ENCODE assay signal across 14 cellular contexts in the genomic region with DNA sequence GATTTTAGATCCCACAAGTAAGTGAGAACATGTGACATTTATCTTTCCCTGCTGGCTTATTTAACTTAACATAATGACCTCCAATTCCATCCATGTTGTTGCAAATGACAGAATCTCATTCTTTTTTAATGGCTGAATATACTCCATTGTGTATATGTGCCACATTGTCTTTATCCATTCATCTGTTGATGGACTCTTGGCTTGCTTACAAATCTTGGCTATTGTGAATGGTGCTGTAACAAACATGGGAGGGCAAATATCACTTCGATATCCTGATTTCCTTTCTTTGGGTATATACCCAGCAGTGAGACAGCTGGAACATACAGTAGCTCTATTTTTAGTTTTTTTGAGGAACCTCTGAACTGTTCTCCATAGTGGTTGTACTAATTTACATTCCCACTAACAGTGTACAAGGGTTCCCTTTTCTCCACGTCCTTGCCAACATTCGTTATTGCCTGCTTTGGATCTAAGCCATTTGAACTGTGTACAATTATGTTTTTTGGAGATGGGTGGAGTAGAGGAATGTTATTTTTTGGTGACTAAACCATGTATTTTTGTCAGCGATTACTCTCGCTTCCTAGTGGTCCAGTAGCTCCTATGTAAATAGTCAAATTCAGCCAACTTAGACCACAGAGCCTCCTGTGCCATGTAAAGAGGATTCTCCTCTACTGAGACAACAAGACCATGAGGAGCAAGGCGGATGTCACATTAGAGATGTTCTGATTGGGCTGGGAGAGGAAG.
DNase-seq lines count a peak whose midpoint lies in the region; ATAC-seq and TF ChIP-seq lines count a peak whose summit lies in the region.
"Had no signal": no experiment of that assay in that cellular context is flagged by ENCODE, and none has a peak within 500 bp of the region (broad histone marks: within the 10 kb centered on the region; RNA-seq: fewer than 3 reads in every experiment).

No MANE protein-coding gene starts in this region.

- no peaks in the 10 kb centered on the region for H3K27me3 Mint-ChIP-seq in type B pancreatic cell
- H3K27me3 Mint-ChIP-seq in activated CD4-positive, alpha-beta memory T cell treated with anti-CD3 and anti-CD28 coated beads for 36 hours, result no peaks in the 10 kb centered on the region
- H3K27me3 Mint-ChIP-seq: central memory CD8-positive, alpha-beta T cell had no signal

- no peak overlapping the region for H2AFZ ChIP-seq in osteoblast (ENCODE audit: low read length)

- POLR2A ChIA-PET in activated CD4-positive, alpha-beta memory T cell treated with anti-CD3 and anti-CD28 coated beads for 36 hours (lab: Charles Lee), result no interaction called here

- no peak overlapping the region for H3K4me3 Mint-ChIP-seq in type B pancreatic cell
- no peak overlapping the region for H3K4me3 Mint-ChIP-seq in activated CD4-positive, alpha-beta memory T cell treated with anti-CD3 and anti-CD28 coated beads for 36 hours
- H3K4me3 Mint-ChIP-seq: activated CD4-positive, alpha-beta memory T cell treated with anti-CD3 and anti-CD28 coated beads, Interleukin-2, amount 10 ng/mL, durations not matched to agents 7 days and 5 days; central memory CD8-positive, alpha-beta T cell had no signal

- no peaks in the 10 kb centered on the region for H3K79me2 ChIP-seq in osteoblast (ENCODE audit: insufficient read depth, low read length)

- H3K9me3 ChIP-seq in osteoblast (ENCODE audit: low read depth, low read length), result no peaks in the 10 kb centered on the region
- H3K9me3 ChIP-seq: pancreas had no signal

- H3K4me1 Mint-ChIP-seq in type B pancreatic cell (ENCODE audit: unreplicated experiment), result no peaks in the 10 kb centered on the region
- peaks cover 12% of the 10 kb centered on the region for H3K4me1 Mint-ChIP-seq in activated CD4-positive, alpha-beta memory T cell treated with anti-CD3 and anti-CD28 coated beads for 36 hours (ENCODE audit: low read depth)
- H3K4me1 Mint-ChIP-seq: central memory CD8-positive, alpha-beta T cell had no signal

- H3K4me1 ChIP-seq in osteoblast (ENCODE audit: insufficient read depth, low read length), result peaks cover 25% of the 10 kb centered on the region
- H3K4me1 ChIP-seq: pancreas had no signal

- TF ChIP-seq CTCF in brain microvascular endothelial cell (IDR thresholded peaks at IDR 0.05; ENCODE audit: low read depth, low read length, missing control alignments) (no peak), osteoblast (IDR thresholded peaks at IDR 0.05; ENCODE audit: extremely low read depth, low read depth, low read length) (no peak), type B pancreatic cell (conservative IDR thresholded peaks at IDR 0.05) (no peak)

- intact Hi-C loops in activated CD4-positive, alpha-beta memory T cell treated with anti-CD3 and anti-CD28 coated beads for 36 hours (cut with micrococcal nuclease), result no loop called here

- no peaks in the 10 kb centered on the region for H4K20me1 ChIP-seq in osteoblast (ENCODE audit: insufficient read depth, low read length)

- CTCF ChIA-PET in activated CD4-positive, alpha-beta memory T cell treated with anti-CD3 and anti-CD28 coated beads for 36 hours (lab: Charles Lee), result interaction anchor here (1.3 kb wide), 1 partner anchor 269 kb away, joined by 4 read pairs; no protein-coding TSS in a partner anchor

- no peak overlapping the region for H3K27ac ChIP-seq in brain microvascular endothelial cell
- no peak overlapping the region for H3K27ac ChIP-seq in osteoblast (ENCODE audit: low read depth, low read length)
- H3K27ac ChIP-seq: pancreas had no signal

- H3K27ac Mint-ChIP-seq in type B pancreatic cell, result no peak overlapping the region
- H3K27ac Mint-ChIP-seq in activated CD4-positive, alpha-beta memory T cell treated with anti-CD3 and anti-CD28 coated beads for 36 hours, result no peak overlapping the region
- H3K27ac Mint-ChIP-seq: activated CD4-positive, alpha-beta memory T cell treated with anti-CD3 and anti-CD28 coated beads, Interleukin-2, amount 10 ng/mL, durations not matched to agents 7 days and 5 days had no signal

- ATAC-seq in GM19328 (IDR thresholded peaks at IDR 0.05; ENCODE audit: unreplicated experiment), result no peak
- ATAC-seq: pancreas had no signal

- H3K27me3 ChIP-seq in brain microvascular endothelial cell (replicated peaks), result no peaks in the 10 kb centered on the region
- no peaks in the 10 kb centered on the region for H3K27me3 ChIP-seq in osteoblast (ENCODE audit: insufficient read depth, low read length)
- H3K27me3 ChIP-seq: pancreas had no signal

- H3K36me3 Mint-ChIP-seq in type B pancreatic cell, result no peaks in the 10 kb centered on the region
- no peaks in the 10 kb centered on the region for H3K36me3 Mint-ChIP-seq in activated CD4-positive, alpha-beta memory T cell treated with anti-CD3 and anti-CD28 coated beads for 36 hours

- no peaks in the 10 kb centered on the region for H3K36me3 ChIP-seq in brain microvascular endothelial cell (replicated peaks)
- H3K36me3 ChIP-seq in osteoblast (ENCODE audit: insufficient read depth, low read length), result no peaks in the 10 kb centered on the region
- H3K36me3 ChIP-seq: pancreas had no signal

- peak overlapping the region; percentile 1 for H3K4me2 ChIP-seq in osteoblast (ENCODE audit: insufficient read depth, low read length)

- in situ Hi-C loops in brain microvascular endothelial cell (cut with HindIII; ENCODE audit: low pct_ligation_motif_present, low sequenced_read_pairs), result loop anchor here (25.0 kb wide), 1 partner anchor 167 kb away; no protein-coding TSS in a partner anchor

- no peaks in the 10 kb centered on the region for H3K9me3 Mint-ChIP-seq in type B pancreatic cell
- H3K9me3 Mint-ChIP-seq in activated CD4-positive, alpha-beta memory T cell treated with anti-CD3 and anti-CD28 coated beads for 36 hours, result no peaks in the 10 kb centered on the region
- H3K9me3 Mint-ChIP-seq: central memory CD8-positive, alpha-beta T cell had no signal

- H3K4me3 ChIP-seq in brain microvascular endothelial cell (ENCODE audit: low read depth, low read length), result no peak overlapping the region
- no peak overlapping the region for H3K4me3 ChIP-seq in osteoblast (ENCODE audit: insufficient read depth, low read length)
- H3K4me3 ChIP-seq: pancreas had no signal

- DNase-seq in NOMO-1 treated with DMSO at 0.1 percent for 48 hours (lab: John Stamatoyannopoulos, UW; ENCODE audit: unreplicated experiment), result peak; percentile 31
- no peak for DNase-seq in NOMO-1 treated with dmso at 0.1 percent for 144 hours (lab: John Stamatoyannopoulos, UW; ENCODE audit: unreplicated experiment)
- peak; percentile 60 for DNase-seq in LHCN-M2 (ENCODE audit: low read depth)
- DNase-seq in brain microvascular endothelial cell, result peak; percentile 7
- peak; percentile 29 for DNase-seq in osteoblast (ENCODE audit: insufficient read length, low spot score, missing footprints)
- no peak for DNase-seq in type B pancreatic cell (ENCODE audit: extremely low spot score, unreplicated experiment)
- no peak for DNase-seq in activated CD4-positive, alpha-beta memory T cell treated with anti-CD3 and anti-CD28 coated beads for 36 hours
- DNase-seq: activated CD4-positive, alpha-beta memory T cell treated with anti-CD3 and anti-CD28 coated beads, Interleukin-2, amount 10 ng/mL, durations not matched to agents 7 days and 5 days; activated gamma-delta T cell treated with Interleukin-2 at 50 U/mL for 16 hours; NCI-H2107; pancreas; T-helper 2 cell had no signal

Comparison
In these comparisons a context has a peak if more than half of its experiments do, and no peak if none do; other contexts are left out.
1. DNase-seq: peak in NOMO-1 treated with DMSO at 0.1 percent for 48 hours (single experiment), LHCN-M2 (single experiment), brain microvascular endothelial cell (single experiment) and osteoblast (single experiment); none in NOMO-1 treated with dmso at 0.1 percent for 144 hours (single experiment), type B pancreatic cell (single experiment) and activated CD4-positive, alpha-beta memory T cell treated with anti-CD3 and anti-CD28 coated beads for 36 hours (single experiment).